ENCODE assay signal across 8 cellular contexts in the genomic region with DNA sequence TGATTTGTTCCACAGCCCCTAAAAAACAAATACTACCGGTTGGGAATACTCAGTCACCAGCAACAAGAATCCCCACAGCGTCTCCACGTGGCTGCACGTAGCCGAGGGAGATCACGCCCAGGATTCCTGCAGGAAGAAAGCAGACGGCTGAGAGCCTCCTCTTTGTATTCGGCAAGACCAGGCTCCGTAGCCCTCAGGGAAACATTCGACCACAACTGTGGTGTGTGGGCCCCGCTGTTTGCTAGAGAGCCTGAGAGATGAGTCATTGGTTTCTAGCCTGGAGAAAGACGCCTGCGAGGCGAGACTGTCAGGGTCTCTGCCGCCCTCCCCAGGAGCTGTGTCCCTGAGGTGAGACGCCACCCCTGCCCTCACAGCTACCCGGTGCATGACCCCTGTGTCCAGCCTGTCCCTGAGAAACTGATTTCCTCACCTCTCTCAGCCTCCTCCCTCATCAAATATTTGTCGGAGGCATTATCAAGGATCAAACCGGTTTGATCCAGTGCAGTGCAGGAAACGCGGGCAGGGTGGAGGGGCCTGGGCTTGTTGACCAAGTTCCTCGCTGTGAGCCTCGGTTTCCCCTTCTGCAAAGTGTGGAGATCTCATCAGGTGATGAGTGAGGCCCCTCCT. TPM values are rescaled to one million over a fixed set of nuclear protein-coding genes. Genes with fewer than 3 reads are reported as not detected.
A peak's percentile ranks its signal among the peaks of the same experiment; 100 is the strongest.
DNase-seq lines count a peak whose midpoint lies in the region; ATAC-seq and TF ChIP-seq lines count a peak whose summit lies in the region.

No MANE protein-coding gene starts in this region.

- ATAC-seq in GM18505 (IDR thresholded peaks at IDR 0.05; ENCODE audit: unreplicated experiment) (peak; percentile 49), HG03060 (IDR thresholded peaks at IDR 0.05; ENCODE audit: low read depth, unreplicated experiment) (peak; percentile 61), left cardiac atrium (peak; percentile 65 to 74)

- intact Hi-C loops in left cardiac atrium (cut with DNase I): no loop called here

- DNase-seq in SK-MEL-5 (ENCODE audit: low read depth, low spot score) (peak; percentile 96), left cardiac atrium (no peak), cerebellar cortex (ENCODE audit: low spot score) (no peak), NCI-H510A treated with DMSO at 0.1 percent for 48 hours (lab: John Stamatoyannopoulos, UW) (no peak)
- peak; percentile 59 for DNase-seq in activated gamma-delta T cell treated with anti-CD3 and anti-CD28 coated beads, Interleukin-2, amount 50 U/mL, for 16 hours (ENCODE audit: low read depth)
- peak; percentile 55 to 73 for DNase-seq in stimulated activated CD4-positive, alpha-beta T cell treated with anti-CD3 and anti-CD28 coated beads, Interleukin-12 subunit alpha, Interleukin-12 subunit beta, amount 100 ng/mL, for 24 hours (ENCODE audit: low read depth in 2 of 2)

- no peak for TF ChIP-seq POLR2A in GM18505 (IDR thresholded peaks at IDR 0.05; ENCODE audit: borderline replicate concordance, extremely low read depth, insufficient read depth, insufficient read length)

- in situ Hi-C loops in SK-MEL-5 (cut with HindIII; ENCODE audit: low pct_unique_long_range_greater_than_20kb, low sequenced_read_pairs): no loop called here

RNA-seq across cellular contexts. Expression of gene S100P, which starts 4.7 kb away (rescaled TPM):
- 0.40 TPM in 1 of 2 replicates, not detected in the other for total RNA-seq in SK-MEL-5 (2014; rRNA removed; shearing (Covaris generic))
- not detected in 2 replicates for polyA plus RNA-seq in SK-MEL-5 (2015; cell fraction: cytosol; rRNA removed)
- polyA plus RNA-seq in SK-MEL-5 (2015; cell fraction: nucleus; rRNA removed): not detected in 2 replicates
- 1 to 10 TPM in 1 of 2 donors, under 1 TPM in 1; 0.38 to 1.9 TPM for total RNA-seq in left cardiac atrium

RNA-seq across cellular contexts. Expression of gene MRFAP1L1, which starts 20.7 kb away (rescaled TPM):
- total RNA-seq in SK-MEL-5 (2014; rRNA removed; shearing (Covaris generic)): 50.4 and 51.4 TPM in 2 replicates
- 41.4 and 43.3 TPM in 2 replicates for polyA plus RNA-seq in SK-MEL-5 (2015; cell fraction: cytosol; rRNA removed)
- 32.7 and 45.9 TPM in 2 replicates for polyA plus RNA-seq in SK-MEL-5 (2015; cell fraction: nucleus; rRNA removed)
- total RNA-seq in left cardiac atrium: 10 to 100 TPM; 45.9 to 52.9 TPM

RNA-seq across cellular contexts. Expression of gene BLOC1S4, which starts 27.0 kb away (rescaled TPM):
- 12.4 and 12.9 TPM in 2 replicates for total RNA-seq in SK-MEL-5 (2014; rRNA removed; shearing (Covaris generic))
- 16.0 and 21.7 TPM in 2 replicates for polyA plus RNA-seq in SK-MEL-5 (2015; cell fraction: cytosol; rRNA removed)
- 11.0 and 15.7 TPM in 2 replicates for polyA plus RNA-seq in SK-MEL-5 (2015; cell fraction: nucleus; rRNA removed)
- total RNA-seq in left cardiac atrium: 10 to 100 TPM in 1 of 2 donors, 1 to 10 TPM in 1; 7.4 to 10.6 TPM

RNA-seq across cellular contexts. Expression of gene MRFAP1, which starts 48.5 kb away (rescaled TPM):
- total RNA-seq in SK-MEL-5 (2014; rRNA removed; shearing (Covaris generic)): 45.0 and 49.8 TPM in 2 replicates
- 213 and 214 TPM in 2 replicates for polyA plus RNA-seq in SK-MEL-5 (2015; cell fraction: cytosol; rRNA removed)
- 39.0 and 43.5 TPM in 2 replicates for polyA plus RNA-seq in SK-MEL-5 (2015; cell fraction: nucleus; rRNA removed)
- total RNA-seq in left cardiac atrium: 100 to 1,000 TPM; 234 to 277 TPM

Comparison
In these comparisons a context has a peak if more than half of its experiments do, and no peak if none do; other contexts are left out.
1. DNase-seq: peak in SK-MEL-5 (single experiment), activated gamma-delta T cell treated with anti-CD3 and anti-CD28 coated beads, Interleukin-2, amount 50 U/mL, for 16 hours (single experiment) and stimulated activated CD4-positive, alpha-beta T cell treated with anti-CD3 and anti-CD28 coated beads, Interleukin-12 subunit alpha, Interleukin-12 subunit beta, amount 100 ng/mL, for 24 hours (2 of 2); none in left cardiac atrium (single experiment), cerebellar cortex (single experiment) and NCI-H510A treated with DMSO at 0.1 percent for 48 hours (single experiment).
2. Peak in every context shown above with its lines, with median percentiles within 50 percentile points of each other: ATAC-seq.